25 cellular contexts compared by ENCODE assay signal in the genomic region with DNA sequence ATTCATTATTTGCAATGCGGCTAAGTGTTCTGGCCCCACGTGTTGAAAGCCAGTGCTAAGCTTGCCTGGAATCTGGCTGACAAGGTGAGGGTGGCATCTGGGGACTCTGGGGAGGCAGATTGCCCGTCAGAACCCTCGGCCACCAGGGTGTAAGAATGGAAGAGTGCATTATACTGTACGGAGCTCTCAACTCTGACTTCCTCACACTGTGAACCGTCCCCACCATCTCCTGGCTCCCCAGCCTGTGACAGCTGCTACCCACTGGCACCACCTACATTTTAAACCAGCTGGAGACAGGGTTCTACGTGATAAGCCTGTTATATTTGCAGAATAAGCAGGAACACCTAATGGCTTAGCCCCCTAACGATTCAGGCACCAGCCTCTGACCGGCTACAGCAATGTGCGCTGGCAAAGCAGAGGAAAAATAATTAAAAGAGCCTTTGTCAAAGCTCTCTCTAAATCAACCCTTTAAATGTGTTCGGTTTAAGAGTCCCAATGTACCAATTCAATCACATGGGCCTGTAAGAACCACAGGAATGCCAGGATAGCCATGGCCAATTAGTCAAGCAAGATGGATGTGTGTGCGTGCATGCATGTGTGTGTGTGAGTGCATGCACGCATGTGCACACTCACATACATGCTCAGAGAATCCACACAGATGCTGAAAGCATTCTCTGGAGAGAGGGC.
DNase-seq lines count a peak whose midpoint lies in the region; TF ChIP-seq lines count a peak whose summit lies in the region.
"Had no signal": no experiment of that assay in that cellular context is flagged by ENCODE, and none has a peak within 500 bp of the region (broad histone marks: within the 10 kb centered on the region; RNA-seq: fewer than 3 reads in every experiment).

No MANE protein-coding gene starts in this region.

- H3K9me3 ChIP-seq in tibial nerve, result no peaks in the 10 kb centered on the region
- H3K9me3 ChIP-seq in CD8-positive, alpha-beta memory T cell (ENCODE audit: low read length), result no peaks in the 10 kb centered on the region
- H3K9me3 ChIP-seq: BLaER1, HAP-1, prostate gland had no signal

- H3K27ac ChIP-seq in tibial nerve, result peak overlapping the region in 3 of 4 donors; percentile 32 to 90 (median 77)
- H3K27ac ChIP-seq in CD8-positive, alpha-beta memory T cell (ENCODE audit: low read depth, low read length), result no peak overlapping the region
- H3K27ac ChIP-seq: BLaER1, PC-9, prostate gland had no signal

- no peaks in the 10 kb centered on the region for H3K27me3 ChIP-seq in tibial nerve
- no peaks in the 10 kb centered on the region for H3K27me3 ChIP-seq in CD8-positive, alpha-beta memory T cell (ENCODE audit: insufficient read depth, low read length, poor library complexity, severe bottlenecking)
- H3K27me3 ChIP-seq: BLaER1 had no signal

- TF ChIP-seq EP300 in tibial nerve (IDR thresholded peaks at IDR 0.05), result no peak

- H3K4me1 ChIP-seq in tibial nerve, result peaks cover 0 to 93% (median 49%) of the 10 kb centered on the region in 4 donors
- peaks cover 24% of the 10 kb centered on the region for H3K4me1 ChIP-seq in CD8-positive, alpha-beta memory T cell (ENCODE audit: insufficient read depth, low read length)

- POLR2A ChIA-PET in CD8-positive, alpha-beta memory T cell (lab: Charles Lee), result no interaction called here

- DNase-seq in activated CD4-positive, alpha-beta T cell treated with anti-CD3 and anti-CD28 coated beads, Interleukin-2, amount 10 ng/mL, durations not matched to agents 24 days and 14 days, result no peak
- no peak for DNase-seq in activated CD4-positive, alpha-beta T cell treated with anti-CD3 and anti-CD28 coated beads for 48 hours
- DNase-seq in RPMI7951 (ENCODE audit: low read depth), result peak; percentile 46
- DNase-seq in myocyte (ENCODE audit: low read depth), result peak; percentile 41
- no peak for DNase-seq in tibial nerve (ENCODE audit: low spot score in 2 of 2)
- DNase-seq in CD8-positive, alpha-beta memory T cell, result no peak
- no peak for DNase-seq in T-helper 1 cell
- DNase-seq: activated naive CD4-positive, alpha-beta T cell treated with anti-CD3 and anti-CD28 coated beads, Interleukin-2, amount 10 ng/mL, durations not matched to agents 7 days and 5 days; cortex of kidney; foreskin fibroblast; left cardiac atrium; mammary epithelial cell; NCI-H1105; NCI-H2081; NCI-H446 treated with DMSO at 0.1 percent for 48 hours; nucleus accumbens; PC-9; Right ventricle myocardium superior; stimulated activated naive CD8-positive, alpha-beta T cell treated with anti-CD3 and anti-CD28 coated beads, Interleukin-15, Interleukin-2, amounts not matched to agents 100 U/mL and 50 U/mL, for 24 hours; SW 1271; T1000 had no signal

- H3K4me3 Mint-ChIP-seq in activated CD4-positive, alpha-beta T cell treated with anti-CD3 and anti-CD28 coated beads, Interleukin-2, amount 10 ng/mL, durations not matched to agents 24 days and 14 days, result no peak overlapping the region
- no peak overlapping the region for H3K4me3 Mint-ChIP-seq in CD8-positive, alpha-beta memory T cell
- H3K4me3 Mint-ChIP-seq: activated naive CD4-positive, alpha-beta T cell treated with anti-CD3 and anti-CD28 coated beads, Interleukin-2, amount 10 ng/mL, durations not matched to agents 7 days and 5 days; WTC11 had no signal

- CTCF ChIA-PET in CD8-positive, alpha-beta memory T cell (lab: Charles Lee), result interaction anchor here (0.6 to 1.0 kb wide), 2 partner anchors 140 to 204 kb away, joined by 3 to 4 read pairs; no protein-coding TSS in a partner anchor

- H3K27me3 Mint-ChIP-seq in activated CD4-positive, alpha-beta T cell treated with anti-CD3 and anti-CD28 coated beads, Interleukin-2, amount 10 ng/mL, durations not matched to agents 24 days and 14 days, result no peaks in the 10 kb centered on the region
- H3K27me3 Mint-ChIP-seq in CD8-positive, alpha-beta memory T cell, result no peaks in the 10 kb centered on the region
- H3K27me3 Mint-ChIP-seq: activated naive CD4-positive, alpha-beta T cell treated with anti-CD3 and anti-CD28 coated beads, Interleukin-2, amount 10 ng/mL, durations not matched to agents 7 days and 5 days had no signal

- peaks cover 39% of the 10 kb centered on the region for H3K36me3 Mint-ChIP-seq in activated CD4-positive, alpha-beta T cell treated with anti-CD3 and anti-CD28 coated beads, Interleukin-2, amount 10 ng/mL, durations not matched to agents 24 days and 14 days (ENCODE audit: low read depth)
- H3K36me3 Mint-ChIP-seq in CD8-positive, alpha-beta memory T cell, result peaks cover 0 to 3% (median 0%) of the 10 kb centered on the region in 3 donors
- H3K36me3 Mint-ChIP-seq: WTC11 had no signal

- peak overlapping the region; percentile 39 for H3K27ac Mint-ChIP-seq in activated CD4-positive, alpha-beta T cell treated with anti-CD3 and anti-CD28 coated beads, Interleukin-2, amount 10 ng/mL, durations not matched to agents 24 days and 14 days
- peak overlapping the region in 1 of 8 donors; percentile 44 for H3K27ac Mint-ChIP-seq in CD8-positive, alpha-beta memory T cell
- H3K27ac Mint-ChIP-seq: activated naive CD4-positive, alpha-beta T cell treated with anti-CD3 and anti-CD28 coated beads, Interleukin-2, amount 10 ng/mL, durations not matched to agents 7 days and 5 days; WTC11 had no signal

- H3K4me3 ChIP-seq in tibial nerve, result no peak overlapping the region
- H3K4me3 ChIP-seq in CD8-positive, alpha-beta memory T cell (ENCODE audit: low read length), result no peak overlapping the region
- H3K4me3 ChIP-seq: BLaER1, HAP-1, PC-9, prostate gland had no signal

- intact Hi-C loops in activated CD4-positive, alpha-beta T cell treated with anti-CD3 and anti-CD28 coated beads, Interleukin-2, amount 10 ng/mL, durations not matched to agents 24 days and 14 days (cut with micrococcal nuclease), result no loop called here

- H3K4me1 Mint-ChIP-seq in activated CD4-positive, alpha-beta T cell treated with anti-CD3 and anti-CD28 coated beads, Interleukin-2, amount 10 ng/mL, durations not matched to agents 24 days and 14 days, result peaks cover 63% of the 10 kb centered on the region
- H3K4me1 Mint-ChIP-seq in CD8-positive, alpha-beta memory T cell, result peaks cover 26 to 50% (median 35%) of the 10 kb centered on the region in 3 donors

- no peaks in the 10 kb centered on the region for H3K36me3 ChIP-seq in tibial nerve
- no peaks in the 10 kb centered on the region for H3K36me3 ChIP-seq in CD8-positive, alpha-beta memory T cell (ENCODE audit: insufficient read depth, low read length)
- H3K36me3 ChIP-seq: BLaER1, HAP-1, prostate gland had no signal

- no peak for TF ChIP-seq POLR2A in tibial nerve (IDR thresholded peaks at IDR 0.05)

- H3K9me3 Mint-ChIP-seq in activated CD4-positive, alpha-beta T cell treated with anti-CD3 and anti-CD28 coated beads, Interleukin-2, amount 10 ng/mL, durations not matched to agents 24 days and 14 days, result peaks cover 9% of the 10 kb centered on the region
- no peaks in the 10 kb centered on the region for H3K9me3 Mint-ChIP-seq in CD8-positive, alpha-beta memory T cell
- H3K9me3 Mint-ChIP-seq: WTC11 had no signal

- TF ChIP-seq CTCF in tibial nerve (IDR thresholded peaks at IDR 0.05), result no peak

- WGBS in tibial nerve, 2 donors, result 44 to 46% methylated on average over 13 of the region's 13 CpGs

Comparison
In these comparisons a context has a peak if more than half of its experiments do, and no peak if none do; other contexts are left out.
1. DNase-seq: peak in RPMI7951 (single experiment) and myocyte (single experiment); none in activated CD4-positive, alpha-beta T cell treated with anti-CD3 and anti-CD28 coated beads, Interleukin-2, amount 10 ng/mL, durations not matched to agents 24 days and 14 days (single experiment), activated CD4-positive, alpha-beta T cell treated with anti-CD3 and anti-CD28 coated beads for 48 hours (single experiment), tibial nerve (0 of 2), CD8-positive, alpha-beta memory T cell (0 of 5) and T-helper 1 cell (0 of 5).